Comparison of ENCODE assay signal across 8 cellular contexts in the genomic region with DNA sequence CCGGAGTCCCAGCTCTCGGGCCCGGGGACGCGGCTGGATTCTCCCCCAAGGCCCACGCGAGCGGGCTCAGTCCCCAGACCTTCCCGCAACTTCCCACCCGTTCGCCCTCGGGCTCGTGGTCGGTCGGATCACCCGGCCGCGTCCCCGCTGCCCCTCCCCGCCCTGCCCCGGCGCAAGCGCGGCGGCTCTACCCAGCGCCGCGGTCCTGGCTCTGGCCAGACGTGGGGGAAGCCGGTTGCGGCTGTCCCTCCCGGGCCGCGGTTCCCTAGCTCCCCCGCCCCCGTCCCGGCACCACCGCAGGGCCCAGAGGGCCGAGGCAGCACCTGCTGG. TPM values are rescaled to one million over a fixed set of nuclear protein-coding genes. Genes with fewer than 3 reads are reported as not detected.
DNase-seq lines count a peak whose midpoint lies in the region; TF ChIP-seq lines count a peak whose summit lies in the region.

No MANE protein-coding gene starts in this region.

- H3K9me3 ChIP-seq in SU-DHL-6 (ENCODE audit: insufficient read depth, low read length), result no peaks in the 10 kb centered on the region
- H3K9me3 ChIP-seq in osteoblast (ENCODE audit: low read depth, low read length), result no peaks in the 10 kb centered on the region

- TF ChIP-seq CTCF in HFF-Myc (IDR thresholded peaks at IDR 0.05; ENCODE audit: low read depth, low read length, missing control alignments) (no peak), SU-DHL-6 (IDR thresholded peaks at IDR 0.05; ENCODE audit: insufficient read depth, low read length, poor library complexity, severe bottlenecking) (no peak), osteoblast (IDR thresholded peaks at IDR 0.05; ENCODE audit: extremely low read depth, low read depth, low read length) (no peak)

- H3K27ac ChIP-seq in SU-DHL-6 (ENCODE audit: low read depth, low read length), result peak overlapping the region; percentile 95
- peak overlapping the region; percentile 93 for H3K27ac ChIP-seq in osteoblast (ENCODE audit: low read depth, low read length)

- H3K27me3 ChIP-seq in SU-DHL-6 (ENCODE audit: low read length) (no peaks in the 10 kb centered on the region), osteoblast (ENCODE audit: insufficient read depth, low read length) (no peaks in the 10 kb centered on the region)

- H2AFZ ChIP-seq in SU-DHL-6 (ENCODE audit: low read depth, low read length, severe bottlenecking) (peak overlapping the region; percentile 15), osteoblast (ENCODE audit: low read length) (no peak overlapping the region)

- H3K9me2 ChIP-seq in SU-DHL-6 (replicated peaks; ENCODE audit: insufficient read depth, low read length), result no peaks in the 10 kb centered on the region

- H3K4me2 ChIP-seq in SU-DHL-6 (ENCODE audit: low read depth, low read length, poor library complexity, severe bottlenecking) (peak overlapping the region; percentile 99), osteoblast (ENCODE audit: insufficient read depth, low read length) (peak overlapping the region; percentile 68)

- H3K79me2 ChIP-seq in SU-DHL-6 (ENCODE audit: insufficient read depth, low read length) (peaks cover 50% of the 10 kb centered on the region), osteoblast (ENCODE audit: insufficient read depth, low read length) (peaks cover 46% of the 10 kb centered on the region)

- H3K4me3 ChIP-seq in HFF-Myc (replicated peaks; ENCODE audit: low read depth, low read length) (peak overlapping the region; percentile 84), SU-DHL-6 (ENCODE audit: insufficient read depth, low read length, poor library complexity, severe bottlenecking) (peak overlapping the region; percentile 75), osteoblast (ENCODE audit: insufficient read depth, low read length) (peak overlapping the region; percentile 88)

- DNase-seq in NCI-H748 (lab: John Stamatoyannopoulos, UW; ENCODE audit: unreplicated experiment) (peak; percentile 73), NCI-H748 treated with DMSO at 0.1 percent for 48 hours (lab: John Stamatoyannopoulos, UW) (no peak), HFF-Myc (ENCODE audit: extremely low read depth, low read depth) (no peak), fibroblast of gingiva (ENCODE audit: low read depth) (peak; percentile 36), osteoblast (ENCODE audit: insufficient read length, low spot score, missing footprints) (peak; percentile 85), kidney glomerular epithelial cell (lab: John Stamatoyannopoulos, UW) (no peak)
- no peak for DNase-seq in stimulated activated CD4-positive, alpha-beta T cell treated with anti-CD3 and anti-CD28 coated beads, Interleukin-12 subunit alpha, Interleukin-12 subunit beta, amount 100 ng/mL, for 4 hours

- peaks cover 15% of the 10 kb centered on the region; the same call in 1 of the 2 replicates for H3F3A ChIP-seq in SU-DHL-6 (ENCODE audit: insufficient read depth)

- H3K36me3 ChIP-seq in SU-DHL-6 (ENCODE audit: low read length) (peaks cover 10% of the 10 kb centered on the region; the same call in 1 of the 2 replicates), osteoblast (ENCODE audit: insufficient read depth, low read length) (no peaks in the 10 kb centered on the region)

- peaks cover 26% of the 10 kb centered on the region for H4K20me1 ChIP-seq in SU-DHL-6 (ENCODE audit: low read depth, low read length)
- peaks cover 26% of the 10 kb centered on the region for H4K20me1 ChIP-seq in osteoblast (ENCODE audit: insufficient read depth, low read length)

- H3K4me1 ChIP-seq in osteoblast (ENCODE audit: insufficient read depth, low read length), result peaks cover 36% of the 10 kb centered on the region

- H3K9ac ChIP-seq in SU-DHL-6 (ENCODE audit: low read length), result peak overlapping the region; percentile 95

RNA-seq across cellular contexts. Expression of gene NFE2L2, which starts 0.4 kb away (rescaled TPM):
- 84.3 and 91.9 TPM in 2 replicates for total RNA-seq in osteoblast

RNA-seq across cellular contexts. Expression of gene HNRNPA3, which starts 51.6 kb away (rescaled TPM):
- total RNA-seq in osteoblast, result 19.7 and 21.4 TPM in 2 replicates

Comparison
In these comparisons a context has a peak if more than half of its experiments do, and no peak if none do; other contexts are left out.
1. DNase-seq: peak in NCI-H748 (single experiment), fibroblast of gingiva (single experiment) and osteoblast (single experiment); none in NCI-H748 treated with DMSO at 0.1 percent for 48 hours (single experiment), HFF-Myc (single experiment), kidney glomerular epithelial cell (single experiment) and stimulated activated CD4-positive, alpha-beta T cell treated with anti-CD3 and anti-CD28 coated beads, Interleukin-12 subunit alpha, Interleukin-12 subunit beta, amount 100 ng/mL, for 4 hours (single experiment).
2. Peak in every context shown above with its lines, with median percentiles within 50 percentile points of each other: H3K4me3 ChIP-seq.